Comparison of ENCODE assay signal across 25 cellular contexts in the genomic region with DNA sequence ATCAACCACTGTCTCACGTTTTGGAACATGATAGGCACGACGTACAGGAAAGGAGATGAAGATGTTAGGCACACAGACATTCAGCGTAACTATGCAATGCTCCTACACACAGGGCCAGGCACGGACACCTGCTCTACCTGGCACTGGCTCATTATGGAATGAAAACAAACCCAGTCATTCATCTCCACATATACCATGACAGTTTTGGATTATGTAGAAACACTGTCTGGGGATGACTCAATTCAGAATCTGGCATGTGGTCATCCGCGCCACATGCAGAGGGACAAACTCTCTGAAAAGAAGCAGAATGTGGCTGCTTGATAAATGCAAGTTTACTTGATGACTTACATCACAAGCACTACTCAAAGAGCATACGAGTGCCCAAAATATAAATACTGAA. TPM values are rescaled to one million over a fixed set of nuclear protein-coding genes. Genes with fewer than 3 reads are reported as not detected.
DNase-seq lines count a peak whose midpoint lies in the region; ATAC-seq and TF ChIP-seq lines count a peak whose summit lies in the region.
"Had no signal": no experiment of that assay in that cellular context is flagged by ENCODE, and none has a peak within 500 bp of the region (broad histone marks: within the 10 kb centered on the region; RNA-seq: fewer than 3 reads in every experiment).

No MANE protein-coding gene starts in this region.

- peaks cover 19% of the 10 kb centered on the region for H3K36me3 ChIP-seq in IMR-90 (ENCODE audit: control insufficient read depth, insufficient read depth, low read length)
- peaks cover 5% of the 10 kb centered on the region for H3K36me3 ChIP-seq in brain microvascular endothelial cell (replicated peaks)
- H3K36me3 ChIP-seq in gastrocnemius medialis: peaks cover 0 to 11% of the 10 kb centered on the region in 2 donors
- peaks cover 0 to 7% (median 0%) of the 10 kb centered on the region in 4 donors for H3K36me3 ChIP-seq in transverse colon
- H3K36me3 ChIP-seq: breast epithelium, ovary, right atrium auricular region, uterus had no signal

- H3K4ac ChIP-seq in IMR-90 (ENCODE audit: low read depth, low read length): no peak overlapping the region

- no peak for TF ChIP-seq RAD21 in IMR-90 (IDR thresholded peaks at IDR 0.05; ENCODE audit: low read length)

- no TSS peak for BruUV-seq in IMR-90 (replicated peaks; lab: Mats Ljungman, UMichigan)

- intact Hi-C loops in IMR-90 (cut with micrococcal nuclease): no loop called here
- intact Hi-C loops in gastrocnemius medialis (cut with DNase I; ENCODE audit: low total_unique reads): no loop called here
- intact Hi-C loops in transverse colon (cut with DNase I; ENCODE audit: low total_unique reads): no loop called here

- H3K4me1 ChIP-seq in IMR-90 (ENCODE audit: control insufficient read depth, insufficient read depth, low read length): no peaks in the 10 kb centered on the region
- H3K4me1 ChIP-seq in gastrocnemius medialis: no peaks in the 10 kb centered on the region
- peaks cover 0 to 6% (median 3%) of the 10 kb centered on the region in 4 donors for H3K4me1 ChIP-seq in transverse colon
- H3K4me1 ChIP-seq: BLaER1 treated with 17β-estradiol and CSF1 and Interleukin-3, amounts not matched to agents 10 nM and 100 nM; breast epithelium; right atrium auricular region; uterus had no signal

- POLR2A ChIA-PET in IMR-90 (lab: Charles Lee; ENCODE audit: unreplicated experiment): no interaction called here

- H2AK5ac ChIP-seq in IMR-90 (ENCODE audit: low read depth, low read length): no peak overlapping the region

- no peaks in the 10 kb centered on the region for H3K27me3 Mint-ChIP-seq in activated T-cell treated with anti-CD3 and anti-CD28 coated beads, Interleukin-2, amount 50 U/mL, for 24 hours
- H3K27me3 Mint-ChIP-seq: naive thymus-derived CD4-positive, alpha-beta T cell had no signal

- H2BK15ac ChIP-seq in IMR-90 (ENCODE audit: low read depth, low read length): no peak overlapping the region

- TF ChIP-seq EP300 in transverse colon (IDR thresholded peaks at IDR 0.05; ENCODE audit: low read depth): no peak

- no peak overlapping the region for H2BK20ac ChIP-seq in IMR-90 (ENCODE audit: low read depth, low read length)

- no peak overlapping the region for H2AK9ac ChIP-seq in IMR-90 (replicated peaks; ENCODE audit: low read depth, low read length, poor library complexity)

- H2AFZ ChIP-seq in IMR-90 (replicated peaks; ENCODE audit: low read length, poor library complexity): no peak overlapping the region

- dilution Hi-C loops in IMR-90 (cut with HindIII; ENCODE audit: low sequenced_read_pairs, unreplicated experiment): no loop called here

- no peak overlapping the region for H2BK120ac ChIP-seq in IMR-90 (ENCODE audit: low read depth, low read length)

- CTCF ChIA-PET in IMR-90 (lab: Yijun Ruan, JAX): no interaction called here

- H3K27me3 ChIP-seq in IMR-90 (ENCODE audit: control insufficient read depth, insufficient read depth, low read length) (no peaks in the 10 kb centered on the region), brain microvascular endothelial cell (replicated peaks) (no peaks in the 10 kb centered on the region), gastrocnemius medialis (no peaks in the 10 kb centered on the region), transverse colon (no peaks in the 10 kb centered on the region)
- H3K27me3 ChIP-seq: BLaER1 treated with 17β-estradiol and CSF1 and Interleukin-3, amounts not matched to agents 10 nM and 100 nM; breast epithelium; heart left ventricle; ovary; Peyer's patch; right atrium auricular region; suprapubic skin; uterus had no signal

- no peak overlapping the region for H3K14ac ChIP-seq in IMR-90 (replicated peaks; ENCODE audit: low read depth, low read length)

- no peak overlapping the region for H2BK5ac ChIP-seq in IMR-90 (ENCODE audit: low read depth, low read length, poor library complexity, severe bottlenecking)

- no peak overlapping the region for H3K56ac ChIP-seq in IMR-90 (ENCODE audit: extremely low read depth, insufficient read depth, low read length)

- H3K9ac ChIP-seq in IMR-90 (ENCODE audit: low read depth, low read length): no peak overlapping the region
- H3K9ac ChIP-seq: BLaER1 treated with 17β-estradiol and CSF1 and Interleukin-3, amounts not matched to agents 10 nM and 100 nM had no signal

- no peak overlapping the region for H3K23ac ChIP-seq in IMR-90 (ENCODE audit: low read depth, low read length)

- H4K91ac ChIP-seq in IMR-90 (ENCODE audit: insufficient read depth, low read depth, low read length): no peak overlapping the region

- no peak overlapping the region for H4K5ac ChIP-seq in IMR-90 (ENCODE audit: low read depth, low read length)

- no peak for DNase-seq in activated T-cell treated with anti-CD3 and anti-CD28 coated beads, Interleukin-2, amount 50 U/mL, for 24 hours
- no peak for DNase-seq in activated T-cell treated with anti-CD3 and anti-CD28 coated beads, Interleukin-2, amount 50 U/mL, for 1 hour
- DNase-seq in IMR-90 (peak; percentile 42), brain microvascular endothelial cell (peak; percentile 4), gastrocnemius medialis (no peak), GM19238 (ENCODE audit: insufficient read length, low spot score) (no peak), transverse colon (no peak)
- DNase-seq: dermis blood vessel endothelial cell; Karpas-422; left colon; naive thymus-derived CD4-positive, alpha-beta T cell; NCI-H1417; NCI-H524; ovary; Peyer's patch; stimulated activated CD4-positive, alpha-beta T cell treated with anti-CD3 and anti-CD28 coated beads, Interleukin-12 subunit alpha, Interleukin-12 subunit beta, amount 100 ng/mL, for 4 hours; stimulated activated CD8-positive, alpha-beta memory T cell treated with anti-CD3 and anti-CD28 coated beads, Interleukin-4, amount 100 ng/mL, for 48 hours; uterus; WERI-Rb-1 had no signal

- H3K4me3 Mint-ChIP-seq in activated T-cell treated with anti-CD3 and anti-CD28 coated beads, Interleukin-2, amount 50 U/mL, for 24 hours: no peak overlapping the region
- H3K4me3 Mint-ChIP-seq: naive thymus-derived CD4-positive, alpha-beta T cell had no signal

- H4K8ac ChIP-seq in IMR-90 (ENCODE audit: low read depth in 2 of 2, low read length in 2 of 2): no peak overlapping the region

- TF ChIP-seq CTCF in IMR-90 (conservative IDR thresholded peaks at IDR 0.05; ENCODE audit: low read depth, low read length): no peak
- TF ChIP-seq CTCF in brain microvascular endothelial cell (IDR thresholded peaks at IDR 0.05; ENCODE audit: low read depth, low read length, missing control alignments): no peak
- TF ChIP-seq CTCF in gastrocnemius medialis (IDR thresholded peaks at IDR 0.05 in 4 of 5, conservative IDR thresholded peaks at IDR 0.05 in 1 of 5): no peak
- TF ChIP-seq CTCF in transverse colon (IDR thresholded peaks at IDR 0.05): no peak

- peaks cover 67% of the 10 kb centered on the region for H3K36me3 Mint-ChIP-seq in activated T-cell treated with anti-CD3 and anti-CD28 coated beads, Interleukin-2, amount 50 U/mL, for 24 hours (ENCODE audit: low read depth)

- H3K79me1 ChIP-seq in IMR-90 (ENCODE audit: low read depth in 1 of 2, low read length in 2 of 2): peaks cover 8 to 28% of the 10 kb centered on the region in 2 experiments

- in situ Hi-C loops in IMR-90 (cut with MboI; ENCODE audit: low sequenced_read_pairs): no loop called here
- in situ Hi-C loops in brain microvascular endothelial cell (cut with HindIII; ENCODE audit: low pct_ligation_motif_present, low sequenced_read_pairs): no loop called here
- in situ Hi-C loops in gastrocnemius medialis (cut with MboI; ENCODE audit: low sequenced_read_pairs in 4 of 4): no loop called here
- in situ Hi-C loops in transverse colon (cut with MboI; ENCODE audit: low pct_ligation_motif_present in 1 of 4, low pct_unique_long_range_greater_than_20kb in 1 of 4, low sequenced_read_pairs in 3 of 4): no loop called here

- ATAC-seq in IMR-90 (ENCODE audit: low read depth) (no peak), gastrocnemius medialis (peak; percentile 31 to 60), GM18511 (IDR thresholded peaks at IDR 0.05; ENCODE audit: unreplicated experiment) (no peak)
- ATAC-seq: left colon; naive thymus-derived CD4-positive, alpha-beta T cell had no signal

- H3K4me1 Mint-ChIP-seq in activated T-cell treated with anti-CD3 and anti-CD28 coated beads, Interleukin-2, amount 50 U/mL, for 24 hours (ENCODE audit: low read depth): peaks cover 13% of the 10 kb centered on the region

- peak overlapping the region; percentile 26 for H3K27ac Mint-ChIP-seq in activated T-cell treated with anti-CD3 and anti-CD28 coated beads, Interleukin-2, amount 50 U/mL, for 24 hours

- H3K9me1 ChIP-seq in IMR-90 (ENCODE audit: insufficient read depth, low read length): peaks cover 7% of the 10 kb centered on the region

- no peak overlapping the region for H3K18ac ChIP-seq in IMR-90 (ENCODE audit: low read depth, low read length)

- no peaks in the 10 kb centered on the region for H3K9me3 Mint-ChIP-seq in activated T-cell treated with anti-CD3 and anti-CD28 coated beads, Interleukin-2, amount 50 U/mL, for 24 hours
- H3K9me3 Mint-ChIP-seq: naive thymus-derived CD4-positive, alpha-beta T cell had no signal

- H4K20me1 ChIP-seq in IMR-90 (ENCODE audit: insufficient read depth, low read length): no peaks in the 10 kb centered on the region; the same call in 1 of the 2 replicates
- H4K20me1 ChIP-seq: BLaER1 treated with 17β-estradiol and CSF1 and Interleukin-3, amounts not matched to agents 10 nM and 100 nM had no signal

- no peak for TF ChIP-seq POLR2A in IMR-90 (IDR thresholded peaks at IDR 0.05; ENCODE audit: low read depth, low read length)
- TF ChIP-seq POLR2A in gastrocnemius medialis (IDR thresholded peaks at IDR 0.05): no peak
- no peak for TF ChIP-seq POLR2A in transverse colon (IDR thresholded peaks at IDR 0.05)

- H3K27ac ChIP-seq in IMR-90 (ENCODE audit: insufficient read depth, low read length) (no peak overlapping the region), brain microvascular endothelial cell (no peak overlapping the region), gastrocnemius medialis (peak overlapping the region in 1 of 4 donors; percentile 20), transverse colon (no peak overlapping the region)
- H3K27ac ChIP-seq: BLaER1 treated with 17β-estradiol and CSF1 and Interleukin-3, amounts not matched to agents 10 nM and 100 nM; ovary; Peyer's patch; right atrium auricular region; suprapubic skin; uterus; WERI-Rb-1 had no signal

- H3K4me2 ChIP-seq in IMR-90 (ENCODE audit: low read depth, low read length): no peak overlapping the region
- H3K4me2 ChIP-seq: BLaER1 treated with 17β-estradiol and CSF1 and Interleukin-3, amounts not matched to agents 10 nM and 100 nM had no signal

- H3K4me3 ChIP-seq in IMR-90 (ENCODE audit: insufficient read depth, low read depth, low read length) (no peak overlapping the region), brain microvascular endothelial cell (ENCODE audit: low read depth, low read length) (no peak overlapping the region), gastrocnemius medialis (no peak overlapping the region), transverse colon (no peak overlapping the region)
- H3K4me3 ChIP-seq: BLaER1 treated with 17β-estradiol and CSF1 and Interleukin-3, amounts not matched to agents 10 nM and 100 nM; breast epithelium; heart left ventricle; ovary; Peyer's patch; right atrium auricular region; suprapubic skin; uterus had no signal

- 100% methylated on average over 3 of the region's 8 CpGs; no CpG with 5 or more reads in 1 of the 2 experiments for WGBS in IMR-90 (ENCODE audit: extremely low coverage in 2 of 2, insufficient read length in 1 of 2), 2 experiments
- 91 to 97% methylated on average over 5 to 8 of the region's 8 CpGs for WGBS in transverse colon (ENCODE audit: low coverage in 1 of 2), 2 donors

- H3K9me3 ChIP-seq in IMR-90 (ENCODE audit: control insufficient read depth, insufficient read depth, low read length) (no peaks in the 10 kb centered on the region), gastrocnemius medialis (no peaks in the 10 kb centered on the region), transverse colon (no peaks in the 10 kb centered on the region)
- H3K9me3 ChIP-seq: BLaER1 treated with 17β-estradiol and CSF1 and Interleukin-3, amounts not matched to agents 10 nM and 100 nM; breast epithelium; heart left ventricle; ovary; Peyer's patch; right atrium auricular region; suprapubic skin; uterus had no signal

RNA-seq across cellular contexts. Expression of gene NFU1, which starts 29.5 kb away (rescaled TPM):
- 24.0 and 40.0 TPM in 2 replicates for total RNA-seq in IMR-90 (2012; rRNA removed)
- 32.2 and 32.4 TPM in 2 replicates for polyA plus RNA-seq in IMR-90 (2012; rRNA removed)
- polyA plus RNA-seq in IMR-90 (2012; cell fraction: cytosol; rRNA removed): 9.3 and 15.4 TPM in 2 replicates
- polyA plus RNA-seq in IMR-90 (2012; cell fraction: nucleus; rRNA removed; ENCODE audit: low replicate concordance): 3.0 and 16.0 TPM in 2 replicates
- 10 to 100 TPM; 41.4 to 73.1 (median 68.1) TPM for total RNA-seq in gastrocnemius medialis
- total RNA-seq in transverse colon: 10 to 100 TPM in 3 of 4 donors, 1 to 10 TPM in 1; 6.7 to 84.8 (median 45.0) TPM

Comparison
In these comparisons a context has a peak if more than half of its experiments do, and no peak if none do; other contexts are left out.
1. DNase-seq: peak in IMR-90 (single experiment) and brain microvascular endothelial cell (single experiment); none in activated T-cell treated with anti-CD3 and anti-CD28 coated beads, Interleukin-2, amount 50 U/mL, for 24 hours (single experiment), activated T-cell treated with anti-CD3 and anti-CD28 coated beads, Interleukin-2, amount 50 U/mL, for 1 hour (single experiment), gastrocnemius medialis (0 of 2), GM19238 (single experiment) and transverse colon (single experiment).
2. ATAC-seq: peak in gastrocnemius medialis (2 of 2); none in IMR-90 (single experiment) and GM18511 (single experiment).